29 cellular contexts compared by ENCODE assay signal in the genomic region with DNA sequence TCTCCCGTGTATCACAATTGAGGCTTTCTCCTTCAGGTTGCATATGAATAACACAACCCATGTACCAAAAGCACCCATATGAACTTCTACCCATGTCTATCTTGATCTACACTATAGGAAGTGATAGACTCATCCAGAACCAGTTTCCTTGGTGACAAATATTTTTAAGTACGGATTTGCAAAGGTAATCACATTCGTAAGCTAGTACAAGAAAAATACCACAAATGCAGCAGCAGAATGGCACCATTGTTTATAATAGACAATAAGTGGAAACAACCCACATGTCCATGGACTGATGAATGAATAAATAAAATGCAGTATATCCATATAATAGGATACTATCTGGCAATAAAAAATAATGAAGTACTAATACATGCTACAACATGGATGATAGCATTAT.
"Had no signal": no experiment of that assay in that cellular context is flagged by ENCODE, and none has a peak within 500 bp of the region (broad histone marks: within the 10 kb centered on the region; RNA-seq: fewer than 3 reads in every experiment).

No MANE protein-coding gene starts in this region.

- H3K36me3 Mint-ChIP-seq: stimulated activated effector memory CD8-positive, alpha-beta T cell treated with anti-CD3 and anti-CD28 coated beads, Interleukin-12 subunit alpha, Interleukin-12 subunit beta, amount 100 ng/mL, for 72 hours; WTC11 had no signal

- H3K27ac ChIP-seq: adrenal gland, ascending aorta, brain microvascular endothelial cell, colonic mucosa, esophagus squamous epithelium, gastroesophageal sphincter, heart right ventricle, right lobe of liver, skin epidermis, stomach, transverse colon had no signal

- H3K4me1 ChIP-seq: ascending aorta, colonic mucosa, right lobe of liver had no signal

- DNase-seq: activated CD4-positive, alpha-beta T cell treated with anti-CD3 and anti-CD28 coated beads, Interleukin-2, amount 50 U/mL, for 48 hours; activated CD8-positive, alpha-beta memory T cell treated with anti-CD3 and anti-CD28 coated beads, Interleukin-2, amount 50 U/mL, for 48 hours; activated naive CD4-positive, alpha-beta T cell; activated T-cell treated with anti-CD3 and anti-CD28 coated beads, Interleukin-2, amount 50 U/mL, for 4 hours; adrenal gland; brain microvascular endothelial cell; colonic mucosa; esophagus squamous epithelium; heart right ventricle; left colon; mesendoderm; mucosa of descending colon; nephron progenitor cell; occipital lobe; posterior cingulate gyrus; right lobe of liver; stimulated activated CD4-positive, alpha-beta T cell treated with anti-CD3 and anti-CD28 coated beads, Interleukin-2, amount 100 ng/mL, for 24 hours; stomach; transverse colon had no signal

- ATAC-seq: activated T-cell treated with anti-CD3 and anti-CD28 coated beads, Interleukin-2, amount 50 U/mL, for 4 hours; gastroesophageal sphincter; heart right ventricle; left colon; mucosa of descending colon; right lobe of liver; stimulated activated effector memory CD8-positive, alpha-beta T cell treated with anti-CD3 and anti-CD28 coated beads, Interleukin-12 subunit alpha, Interleukin-12 subunit beta, amount 100 ng/mL, for 72 hours; WTC11 had no signal

- H3K9me3 Mint-ChIP-seq: activated T-helper 2 cell treated with anti-CD3 and anti-CD28 coated beads, Interferon-gamma antibody, Interleukin-2, Interleukin-4, amounts not matched to agents 10 μg/mL and 5 μg/mL and 100 μg/mL, durations not matched to agents 14 hours and 24 hours and 36 hours; central memory CD8-positive, alpha-beta T cell; nephron progenitor cell; stimulated activated effector memory CD8-positive, alpha-beta T cell treated with anti-CD3 and anti-CD28 coated beads, Interleukin-12 subunit alpha, Interleukin-12 subunit beta, amount 100 ng/mL, for 72 hours; WTC11 had no signal

- H3K27ac Mint-ChIP-seq: activated naive CD8-positive, alpha-beta T cell; activated T-helper 2 cell treated with anti-CD3 and anti-CD28 coated beads, Interferon-gamma antibody, Interleukin-2, Interleukin-4, amounts not matched to agents 10 μg/mL and 5 μg/mL and 100 μg/mL, durations not matched to agents 14 hours and 24 hours and 36 hours; nephron progenitor cell; stimulated activated effector memory CD8-positive, alpha-beta T cell treated with anti-CD3 and anti-CD28 coated beads, Interleukin-12 subunit alpha, Interleukin-12 subunit beta, amount 100 ng/mL, for 72 hours; WTC11 had no signal

- H3K4me3 ChIP-seq: adrenal gland, ascending aorta, colonic mucosa, esophagus squamous epithelium, gastroesophageal sphincter, heart right ventricle, mucosa of descending colon, right lobe of liver, skin epidermis, stomach, transverse colon had no signal

- H3K27me3 ChIP-seq: adrenal gland, ascending aorta, brain microvascular endothelial cell, colonic mucosa, esophagus squamous epithelium, gastroesophageal sphincter, heart right ventricle, right lobe of liver, stomach, transverse colon had no signal

- FAIRE-seq: keratinocyte, urothelium cell line had no signal

- H3K9me3 ChIP-seq: adrenal gland, ascending aorta, colonic mucosa, esophagus squamous epithelium, gastroesophageal sphincter, heart right ventricle, mucosa of descending colon, right lobe of liver, stomach, transverse colon had no signal

- H3K36me3 ChIP-seq: adrenal gland, ascending aorta, brain microvascular endothelial cell, colonic mucosa, esophagus squamous epithelium, gastroesophageal sphincter, heart right ventricle, right lobe of liver, stomach, transverse colon had no signal

- H3K4me3 Mint-ChIP-seq: activated naive CD8-positive, alpha-beta T cell; activated T-cell treated with anti-CD3 and anti-CD28 coated beads, Interleukin-2, amount 50 U/mL, for 4 hours; central memory CD8-positive, alpha-beta T cell; nephron progenitor cell; stimulated activated effector memory CD8-positive, alpha-beta T cell treated with anti-CD3 and anti-CD28 coated beads, Interleukin-12 subunit alpha, Interleukin-12 subunit beta, amount 100 ng/mL, for 72 hours; WTC11 had no signal
